Comparison of ENCODE assay signal across 1 cellular context in genomic region chr3:41111011-41111410, GRCh38.
TF ChIP-seq lines count a peak whose summit lies in the region.

No MANE protein-coding gene starts in this region.

TF ChIP-seq in H1, 55 proteins besides CTCF, POLR2A, EP300 and RAD21:
- no peak for TF ChIP-seq CHD7 (IDR thresholded peaks at IDR 0.05; ENCODE audit: insufficient replicate concordance, low read length)
- TF ChIP-seq ATF3 (IDR thresholded peaks at IDR 0.05; ENCODE audit: insufficient read depth, low read depth, low read length), result no peak
- no peak for TF ChIP-seq TAF1 (IDR thresholded peaks at IDR 0.05; ENCODE audit: low read depth, low read length)
- TF ChIP-seq SAP30 (IDR thresholded peaks at IDR 0.05; ENCODE audit: insufficient read depth, insufficient replicate concordance, low read length), result no peak
- TF ChIP-seq NRF1 (IDR thresholded peaks at IDR 0.05; ENCODE audit: low read depth, low read length), result no peak
- no peak for TF ChIP-seq CTBP2 (IDR thresholded peaks at IDR 0.05; ENCODE audit: borderline replicate concordance, insufficient read depth, insufficient read length, low read length)
- no peak for TF ChIP-seq RNF2 (IDR thresholded peaks at IDR 0.05; ENCODE audit: borderline replicate concordance, low read depth, low read length, missing control alignments, poor library complexity, severe bottlenecking)
- TF ChIP-seq BRCA1 (IDR thresholded peaks at IDR 0.05; ENCODE audit: low read depth, low read length), result no peak
- no peak for TF ChIP-seq GABPA (IDR thresholded peaks at IDR 0.05; ENCODE audit: borderline replicate concordance, insufficient read depth, low read length)
- TF ChIP-seq CHD2 (IDR thresholded peaks at IDR 0.05; ENCODE audit: low read length), result no peak
- no peak for TF ChIP-seq JUND (IDR thresholded peaks at IDR 0.05; ENCODE audit: low read length)
